Comparison of ENCODE assay signal across 22 cellular contexts in the genomic region with DNA sequence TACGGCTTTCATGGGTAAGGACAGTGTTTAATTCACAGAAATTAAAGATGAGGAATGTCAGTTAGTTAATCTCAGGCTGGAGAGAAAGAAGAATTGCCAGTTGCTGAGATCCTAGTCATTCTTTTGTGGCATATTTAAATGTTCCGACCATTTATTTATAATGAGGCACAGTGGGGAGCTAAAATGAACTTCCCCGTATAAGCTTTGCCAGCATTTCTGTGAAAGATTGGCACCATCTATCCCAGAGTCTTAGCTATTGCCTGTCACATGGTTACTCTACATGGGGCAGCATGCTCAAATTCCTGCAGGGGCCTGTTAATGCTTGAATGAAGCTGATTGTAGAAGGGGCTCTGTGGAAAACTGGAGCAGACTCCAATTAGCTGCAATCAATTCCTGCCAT.
"Had no signal": no experiment of that assay in that cellular context is flagged by ENCODE, and none has a peak within 500 bp of the region (broad histone marks: within the 10 kb centered on the region; RNA-seq: fewer than 3 reads in every experiment).

No MANE protein-coding gene starts in this region.

- H3K27me3 ChIP-seq: adrenal gland, ascending aorta, heart right ventricle, right lobe of liver, suprapubic skin, tibial nerve had no signal

- H3K4me1 ChIP-seq: adrenal gland, ascending aorta, heart right ventricle, parathyroid adenoma, right lobe of liver, tibial nerve had no signal

- H2AFZ ChIP-seq: parathyroid adenoma had no signal

- FAIRE-seq: small intestine had no signal

- H3K9me3 ChIP-seq: adrenal gland, right lobe of liver had no signal

- H3K79me2 ChIP-seq: parathyroid adenoma had no signal

- H3K36me3 ChIP-seq: adrenal gland, ascending aorta, heart right ventricle, right lobe of liver, suprapubic skin, tibial nerve had no signal

- H3K4me3 ChIP-seq: adrenal gland, ascending aorta, coronary artery, heart right ventricle, right lobe of liver, suprapubic skin, tibial nerve had no signal

- H3K9ac ChIP-seq: parathyroid adenoma had no signal

- H3K27ac ChIP-seq: adrenal gland, ascending aorta, coronary artery, heart right ventricle, parathyroid adenoma, right lobe of liver, suprapubic skin, VCaP had no signal

- DNase-seq: activated CD4-positive, alpha-beta T cell treated with anti-CD3 and anti-CD28 coated beads, Interleukin-2, amount 10 ng/mL, durations not matched to agents 7 days and 5 days; activated CD4-positive, CD25-positive, alpha-beta regulatory T cell treated with anti-CD3 and anti-CD28 coated beads, Interleukin-2, amount 50 U/mL, for 72 hours; activated CD8-positive, alpha-beta T cell treated with anti-CD3 and anti-CD28 coated beads, Interleukin-2, amount 10 ng/mL, durations not matched to agents 7 days and 5 days; activated gamma-delta T cell treated with Interleukin-2 at 50 U/mL for 16 hours; adrenal gland; cerebellar nuclear complex; heart right ventricle; kidney glomerular epithelial cell; left ventricle myocardium superior; mammary epithelial cell; natural killer cell; right lobe of liver; stimulated activated CD4-positive, alpha-beta T cell treated with anti-CD3 and anti-CD28 coated beads, Interleukin-2, amount 100 ng/mL, for 24 hours; stimulated activated naive CD8-positive, alpha-beta T cell treated with anti-CD3 and anti-CD28 coated beads, Interleukin-15, amount 100 ng/mL, for 72 hours had no signal

- ATAC-seq: activated CD8-positive, alpha-beta T cell treated with anti-CD3 and anti-CD28 coated beads, Interleukin-2, amount 10 ng/mL, durations not matched to agents 7 days and 5 days; heart right ventricle; left ventricle myocardium superior; natural killer cell; right lobe of liver; stimulated activated effector memory CD8-positive, alpha-beta T cell treated with anti-CD3 and anti-CD28 coated beads, Interleukin-12 subunit alpha, Interleukin-12 subunit beta, amount 100 ng/mL, for 72 hours; stimulated activated naive CD8-positive, alpha-beta T cell treated with anti-CD3 and anti-CD28 coated beads, Interleukin-15, amount 100 ng/mL, for 72 hours had no signal
